1 cellular context compared by ENCODE assay signal in genomic region chr2:174486614-174487535, GRCh38.
TF ChIP-seq lines count a peak whose summit lies in the region.

GPR155 (minus strand) TSS chr2:174487029; CDS start chr2:174481956, 5,073 bp downstream.

TF ChIP-seq in HEK293, 187 proteins besides CTCF, POLR2A, EP300 and RAD21 (continued from another document and continues in another):
- no peak for TF ChIP-seq BCL6B (tag by site-specific recombination; IDR thresholded peaks at IDR 0.05)
- TF ChIP-seq ZNF2 (tag by site-specific recombination; IDR thresholded peaks at IDR 0.05) = peak; percentile 60; the same call in 1 of the 2 replicates
- 0 out of 2 replicates have a peak, but pooled peaks have one; percentile 42 for TF ChIP-seq ZNF660 (tag by site-specific recombination; IDR thresholded peaks at IDR 0.05)
- TF ChIP-seq ZNF133 (tag by site-specific recombination; IDR thresholded peaks at IDR 0.05) = no peak
- TF ChIP-seq ZNF341 (tag by site-specific recombination; IDR thresholded peaks at IDR 0.05; ENCODE audit: low read depth) = no peak
- no peak for TF ChIP-seq ZNF112 (tag by site-specific recombination; IDR thresholded peaks at IDR 0.05)
- TF ChIP-seq ZNF16 (tag by site-specific recombination; IDR thresholded peaks at IDR 0.05; ENCODE audit: low read depth) = no peak
- no peak; the same call in 1 of the 2 replicates for TF ChIP-seq ZBTB48 (tag by site-specific recombination; IDR thresholded peaks at IDR 0.05)
- no peak for TF ChIP-seq ZNF580 (tag by site-specific recombination; IDR thresholded peaks at IDR 0.05)
- no peak for TF ChIP-seq SALL2 (tag by site-specific recombination; IDR thresholded peaks at IDR 0.05; ENCODE audit: borderline replicate concordance)
- TF ChIP-seq ZNF544 (tag by site-specific recombination; IDR thresholded peaks at IDR 0.05) = no peak
- TF ChIP-seq ZNF610 (tag by site-specific recombination; IDR thresholded peaks at IDR 0.05; ENCODE audit: borderline replicate concordance) = no peak
- 0 out of 2 replicates have a peak, but pooled peaks have one; percentile 10 for TF ChIP-seq ZNF146 (tag by site-specific recombination; IDR thresholded peaks at IDR 0.05)
- TF ChIP-seq GLIS2 (tag by site-specific recombination; IDR thresholded peaks at IDR 0.05) = peak; percentile 80
- no peak for TF ChIP-seq ZNF558 (tag by site-specific recombination; IDR thresholded peaks at IDR 0.05)
- 0 out of 2 replicates have a peak, but pooled peaks have one; percentile 23 for TF ChIP-seq ZNF121 (tag by site-specific recombination; IDR thresholded peaks at IDR 0.05)
- no peak for TF ChIP-seq ZNF473 (tag by site-specific recombination; IDR thresholded peaks at IDR 0.05)
- TF ChIP-seq ZNF19 (tag by site-specific recombination; IDR thresholded peaks at IDR 0.05; ENCODE audit: low read depth) = no peak
- no peak for TF ChIP-seq ZNF629 (tag by site-specific recombination; IDR thresholded peaks at IDR 0.05)
- no peak for TF ChIP-seq ZSCAN23 (tag by site-specific recombination; IDR thresholded peaks at IDR 0.05)
- no peak for TF ChIP-seq ZNF600 (tag by site-specific recombination; IDR thresholded peaks at IDR 0.05)
- no peak for TF ChIP-seq ZNF433 (tag by site-specific recombination; IDR thresholded peaks at IDR 0.05; ENCODE audit: low read depth)
- peak; percentile 71 for TF ChIP-seq ZNF518A (tag by site-specific recombination; conservative IDR thresholded peaks at IDR 0.05; ENCODE audit: low read depth)
- TF ChIP-seq ZSCAN4 (tag by site-specific recombination; IDR thresholded peaks at IDR 0.05) = no peak
- no peak for TF ChIP-seq MEIS1 (CRISPR knock-in tag; IDR thresholded peaks at IDR 0.05; ENCODE audit: borderline replicate concordance)
- TF ChIP-seq ZNF843 (tag by site-specific recombination; IDR thresholded peaks at IDR 0.05) = no peak; the same call in 1 of the 2 replicates
- no peak for TF ChIP-seq ZNF26 (tag by site-specific recombination; IDR thresholded peaks at IDR 0.05)
- no peak for TF ChIP-seq ZNF184 (tag by site-specific recombination; IDR thresholded peaks at IDR 0.05)
- peak; percentile 56; the same call in 1 of the 2 replicates for TF ChIP-seq SCRT1 (tag by site-specific recombination; IDR thresholded peaks at IDR 0.05; ENCODE audit: borderline replicate concordance)
- TF ChIP-seq HOXC10 (CRISPR knock-in tag; IDR thresholded peaks at IDR 0.05) = no peak
- TF ChIP-seq ZNF658 (tag by site-specific recombination; IDR thresholded peaks at IDR 0.05) = no peak
- TF ChIP-seq PRDM1 (tag by site-specific recombination; IDR thresholded peaks at IDR 0.05) = no peak
- no peak for TF ChIP-seq ZBTB44 (tag by site-specific recombination; IDR thresholded peaks at IDR 0.05)
- no peak; the same call in 1 of the 2 replicates for TF ChIP-seq ZBTB8A (tag by site-specific recombination; IDR thresholded peaks at IDR 0.05)
- no peak for TF ChIP-seq ZNF555 (tag by site-specific recombination; conservative IDR thresholded peaks at IDR 0.05)
- no peak for TF ChIP-seq ZFP69B (tag by site-specific recombination; IDR thresholded peaks at IDR 0.05)
- peak; percentile 56; the same call in 1 of the 2 replicates for TF ChIP-seq YY2 (tag by site-specific recombination; IDR thresholded peaks at IDR 0.05)
- TF ChIP-seq ZNF274 (IDR thresholded peaks at IDR 0.05; ENCODE audit: low read length) = no peak
- TF ChIP-seq ZNF274 (tag by site-specific recombination; IDR thresholded peaks at IDR 0.05; ENCODE audit: borderline replicate concordance) = no peak
- TF ChIP-seq HOXD13 (CRISPR knock-in tag; IDR thresholded peaks at IDR 0.05; ENCODE audit: borderline replicate concordance) = no peak
- TF ChIP-seq ZNF624 (tag by site-specific recombination; IDR thresholded peaks at IDR 0.05) = no peak
- TF ChIP-seq ZNF501 (tag by site-specific recombination; IDR thresholded peaks at IDR 0.05) = peak; percentile 62; the same call in 1 of the 2 replicates
- TF ChIP-seq WT1 (tag by site-specific recombination; IDR thresholded peaks at IDR 0.05) = no peak
- no peak for TF ChIP-seq PRDM6 (tag by site-specific recombination; IDR thresholded peaks at IDR 0.05)
- TF ChIP-seq ZNF654 (tag by site-specific recombination; IDR thresholded peaks at IDR 0.05; ENCODE audit: low read depth) = no peak
- 0 out of 2 replicates have a peak, but pooled peaks have one; percentile 13 for TF ChIP-seq KLF8 (tag by site-specific recombination; IDR thresholded peaks at IDR 0.05)
- no peak for TF ChIP-seq HOXA7 (CRISPR knock-in tag; IDR thresholded peaks at IDR 0.05; ENCODE audit: borderline replicate concordance)
- TF ChIP-seq GLI2 (tag by site-specific recombination; IDR thresholded peaks at IDR 0.05; ENCODE audit: borderline replicate concordance, low read depth) = no peak
- no peak for TF ChIP-seq ZSCAN30 (tag by site-specific recombination; IDR thresholded peaks at IDR 0.05)
- TF ChIP-seq ZNF157 (tag by site-specific recombination; IDR thresholded peaks at IDR 0.05) = no peak
- TF ChIP-seq KLF10 (tag by site-specific recombination; IDR thresholded peaks at IDR 0.05) = peak; percentile 20; the same call in 1 of the 2 replicates
- TF ChIP-seq ZNF23 (tag by site-specific recombination; IDR thresholded peaks at IDR 0.05; ENCODE audit: borderline replicate concordance) = no peak
- peak; percentile 37; the same call in 1 of the 2 replicates for TF ChIP-seq ZEB2 (tag by site-specific recombination; IDR thresholded peaks at IDR 0.05)
- TF ChIP-seq ZBTB49 (tag by site-specific recombination; IDR thresholded peaks at IDR 0.05; ENCODE audit: low read depth) = no peak
- TF ChIP-seq ZNF175 (tag by site-specific recombination; IDR thresholded peaks at IDR 0.05) = no peak
- TF ChIP-seq ZNF169 (tag by site-specific recombination; IDR thresholded peaks at IDR 0.05) = no peak
- TF ChIP-seq KLF1 (tag by site-specific recombination; IDR thresholded peaks at IDR 0.05) = peak; percentile 30; the same call in 1 of the 2 replicates
